1 cellular context compared by ENCODE assay signal in the genomic region with DNA sequence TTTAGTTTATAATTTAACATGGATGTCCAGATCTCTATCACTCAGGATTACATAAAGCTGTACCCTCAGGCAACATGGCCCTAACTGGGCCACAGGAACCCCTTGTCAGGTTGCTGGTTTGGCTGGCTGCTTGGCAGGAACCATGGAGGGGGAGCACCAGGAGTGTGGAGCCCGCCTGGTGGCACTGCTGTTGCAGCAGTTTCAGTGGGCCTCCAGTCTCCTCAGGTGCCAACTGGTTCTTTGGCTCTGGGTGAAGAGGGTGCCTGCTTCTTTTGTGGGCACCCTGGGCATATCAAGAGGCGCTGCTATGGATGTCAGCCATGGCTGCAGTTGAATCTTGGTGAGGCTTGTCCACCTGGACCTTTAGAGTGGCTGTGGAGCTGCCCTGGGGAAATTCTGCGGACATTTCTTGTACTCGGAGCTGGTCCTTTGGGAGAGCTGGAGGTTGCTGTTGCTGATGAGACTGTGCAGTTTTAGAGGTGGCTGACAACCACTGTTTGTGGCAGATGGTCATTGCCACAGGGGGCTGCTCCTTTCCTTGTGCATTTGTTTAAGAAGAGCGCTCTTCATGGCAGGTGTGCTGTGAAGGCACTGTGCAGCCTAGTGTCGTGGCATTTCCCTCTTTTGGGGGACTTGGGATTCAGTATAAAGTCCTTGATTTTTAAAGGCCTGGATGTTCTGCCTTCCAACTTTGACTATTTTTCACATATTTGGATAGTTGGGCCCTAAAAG.
TF ChIP-seq lines count a peak whose summit lies in the region.

No MANE protein-coding gene starts in this region.

TF ChIP-seq in liver, 16 proteins besides CTCF, POLR2A, EP300 and RAD21 (continued from another document):
- no peak for TF ChIP-seq FOXA2 (IDR thresholded peaks at IDR 0.05)
- no peak for TF ChIP-seq TAF1 (conservative IDR thresholded peaks at IDR 0.05)
